Comparison of ENCODE assay signal across 8 cellular contexts in the genomic region with DNA sequence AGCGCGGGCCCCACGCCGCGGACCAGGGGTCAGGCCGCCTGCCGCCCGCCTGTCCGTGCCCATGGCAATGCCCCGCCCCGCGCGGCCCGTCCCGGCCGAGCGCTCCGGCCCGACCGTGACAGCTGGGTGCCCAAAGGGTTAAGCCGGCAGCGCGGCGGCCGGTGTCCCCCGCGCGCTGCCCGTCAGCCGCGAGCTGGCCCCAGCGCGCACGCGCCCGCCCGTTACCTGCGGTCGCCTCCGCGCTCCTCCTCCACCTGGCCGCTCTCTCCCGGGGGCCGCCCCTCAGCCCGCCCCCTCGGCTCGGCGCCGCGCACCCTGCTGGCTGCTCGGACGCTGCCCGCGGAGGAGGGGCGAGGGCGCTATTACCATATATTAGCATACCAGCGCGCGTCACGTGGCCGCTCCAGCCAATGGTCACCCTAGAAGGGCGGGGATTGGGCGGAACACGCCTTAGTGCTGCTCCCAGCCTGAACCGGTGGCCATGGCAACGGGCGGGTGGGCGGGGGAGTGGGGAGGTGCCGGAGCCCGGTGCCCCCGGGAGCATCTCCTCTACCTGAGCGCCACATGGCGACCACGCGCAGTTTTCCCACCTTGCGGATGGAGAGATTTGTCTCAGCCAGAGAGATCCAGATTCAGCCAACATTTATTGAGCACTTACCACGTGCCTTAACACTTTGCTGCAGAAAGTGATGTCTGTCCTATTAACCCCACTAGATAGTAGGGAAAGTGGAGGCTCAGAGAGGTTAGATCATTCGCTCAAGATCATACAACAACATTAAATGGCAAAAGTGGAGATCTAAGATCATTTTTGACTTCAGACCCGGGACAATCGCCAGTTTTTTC. TPM values are rescaled to one million over a fixed set of nuclear protein-coding genes. Genes with fewer than 3 reads are reported as not detected.
DNase-seq lines count a peak whose midpoint lies in the region; ATAC-seq and TF ChIP-seq lines count a peak whose summit lies in the region.

A gene with protein sequence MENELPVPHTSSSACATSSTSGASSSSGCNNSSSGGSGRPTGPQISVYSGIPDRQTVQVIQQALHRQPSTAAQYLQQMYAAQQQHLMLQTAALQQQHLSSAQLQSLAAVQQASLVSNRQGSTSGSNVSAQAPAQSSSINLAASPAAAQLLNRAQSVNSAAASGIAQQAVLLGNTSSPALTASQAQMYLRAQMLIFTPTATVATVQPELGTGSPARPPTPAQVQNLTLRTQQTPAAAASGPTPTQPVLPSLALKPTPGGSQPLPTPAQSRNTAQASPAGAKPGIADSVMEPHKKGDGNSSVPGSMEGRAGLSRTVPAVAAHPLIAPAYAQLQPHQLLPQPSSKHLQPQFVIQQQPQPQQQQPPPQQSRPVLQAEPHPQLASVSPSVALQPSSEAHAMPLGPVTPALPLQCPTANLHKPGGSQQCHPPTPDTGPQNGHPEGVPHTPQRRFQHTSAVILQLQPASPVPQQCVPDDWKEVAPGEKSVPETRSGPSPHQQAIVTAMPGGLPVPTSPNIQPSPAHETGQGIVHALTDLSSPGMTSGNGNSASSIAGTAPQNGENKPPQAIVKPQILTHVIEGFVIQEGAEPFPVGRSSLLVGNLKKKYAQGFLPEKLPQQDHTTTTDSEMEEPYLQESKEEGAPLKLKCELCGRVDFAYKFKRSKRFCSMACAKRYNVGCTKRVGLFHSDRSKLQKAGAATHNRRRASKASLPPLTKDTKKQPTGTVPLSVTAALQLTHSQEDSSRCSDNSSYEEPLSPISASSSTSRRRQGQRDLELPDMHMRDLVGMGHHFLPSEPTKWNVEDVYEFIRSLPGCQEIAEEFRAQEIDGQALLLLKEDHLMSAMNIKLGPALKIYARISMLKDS (minus strand): TSS at position 345 of the 843 bp plus-strand sequence. CDS start 55,556 bp downstream, outside the sequence.

- peak within 1 kb of the TSS; percentile 91 for H3K4me2 ChIP-seq in parathyroid adenoma (ENCODE audit: low read length)

- H3K79me2 ChIP-seq in parathyroid adenoma: no peaks in the 10 kb centered on the region

- no peaks in the 10 kb centered on the region for H3K36me3 ChIP-seq in adrenal gland (replicated peaks in 1 of 2)
- no peaks in the 10 kb centered on the region for H3K36me3 ChIP-seq in heart left ventricle
- H3K36me3 ChIP-seq in parathyroid adenoma (ENCODE audit: control insufficient read depth, insufficient read depth, low read length): no peaks in the 10 kb centered on the region
- H3K36me3 ChIP-seq in thyroid gland: no peaks in the 10 kb centered on the region

- intact Hi-C loops in T-helper 1 cell treated with Interleukin-12 subunit alpha and Interleukin-12 subunit beta and Interleukin-4 antibody, amounts not matched to agents 30 ng/mL and 1 ng/mL, for 36 hours (cut with micrococcal nuclease): loop anchor here (1.0 kb wide), 5 partner anchors 15 to 249 kb away; partner anchors contain the start of genes TRIM62 and ZSCAN20
- intact Hi-C loops in adrenal gland (cut with DNase I) (no loop called here), heart left ventricle (cut with DNase I) (loop anchor here in 2 of 10 donors (5.0 kb wide), 3 partner anchors 41 to 151 kb away; partner anchors contain the start of gene ZSCAN20 (in 1 of the 2)), thyroid gland (cut with DNase I) (loop anchor here (5.0 kb wide), 1 partner anchor 59 kb away; no protein-coding TSS in a partner anchor)

- peak; percentile 84 for ATAC-seq in HG02763 (IDR thresholded peaks at IDR 0.05; ENCODE audit: unreplicated experiment)
- ATAC-seq in heart left ventricle: peak; percentile 96 to 97 (median 97)

- no peak within 1 kb of the TSS for H3K9ac ChIP-seq in parathyroid adenoma

- H3K4me1 ChIP-seq in adrenal gland (replicated peaks in 1 of 2) (peaks cover 19 to 76% of the 10 kb centered on the region in 2 donors), heart left ventricle (peaks cover 0 to 71% (median 26%) of the 10 kb centered on the region in 12 donors), parathyroid adenoma (peaks cover 14% of the 10 kb centered on the region), thyroid gland (peaks cover 7 to 11% of the 10 kb centered on the region in 2 donors)

- H3K27ac ChIP-seq in adrenal gland: peak within 1 kb of the TSS in 4 of 5 donors; percentile 32 to 93 (median 78)
- H3K27ac ChIP-seq in heart left ventricle: peak within 1 kb of the TSS; percentile 74 to 90 (median 82)
- H3K27ac ChIP-seq in parathyroid adenoma: peak within 1 kb of the TSS; percentile 49
- H3K27ac ChIP-seq in thyroid gland: peak within 1 kb of the TSS in 1 of 3 donors; percentile 32

- peak within 1 kb of the TSS; percentile 78 for H2AFZ ChIP-seq in parathyroid adenoma

- DNase-seq in GM10266 (ENCODE audit: extremely low spot score) (peak; percentile 96), NCI-H1436 treated with DMSO at 0.1 percent for 48 hours (lab: John Stamatoyannopoulos, UW) (peak; percentile 94), adrenal gland (peak; percentile 98 to 99 (median 99)), heart left ventricle (peak; percentile 97 to 99 (median 98)), thyroid gland (peak; percentile 99 to 100)

- H3K4me3 ChIP-seq in adrenal gland: peak within 1 kb of the TSS; percentile 12 to 86 (median 56)
- H3K4me3 ChIP-seq in heart left ventricle: peak within 1 kb of the TSS; percentile 64 to 93 (median 79)
- peak within 1 kb of the TSS; percentile 70 for H3K4me3 ChIP-seq in parathyroid adenoma (ENCODE audit: low read depth, low read length)
- peak within 1 kb of the TSS; percentile 47 to 75 (median 57) for H3K4me3 ChIP-seq in thyroid gland (replicated peaks in 1 of 3)

- 2 to 12% (median 5%) methylated on average over 11 to 80 of the region's 80 CpGs for WGBS in adrenal gland, 4 donors
- whole genome bisulfite sequencing in heart left ventricle, 4 donors: 2 to 4% (median 3%) methylated on average over 41 to 80 of the region's 80 CpGs
- 5 to 8% methylated on average over 15 to 25 of the region's 80 CpGs for WGBS in thyroid gland, 2 donors

- TF ChIP-seq POLR2A in adrenal gland (IDR thresholded peaks at IDR 0.05) (peak in 1 of 2 donors; percentile 86), heart left ventricle (IDR thresholded peaks at IDR 0.05) (peak; percentile 19 to 56), thyroid gland (IDR thresholded peaks at IDR 0.05) (peak in 1 of 2 donors; percentile 83)

- no peaks in the 10 kb centered on the region for H3K27me3 ChIP-seq in adrenal gland
- H3K27me3 ChIP-seq in heart left ventricle: peaks cover 0 to 4% (median 0%) of the 10 kb centered on the region in 9 donors
- H3K27me3 ChIP-seq in parathyroid adenoma (ENCODE audit: control insufficient read depth, insufficient read depth, low read length): no peaks in the 10 kb centered on the region
- no peaks in the 10 kb centered on the region for H3K27me3 ChIP-seq in thyroid gland

- no peaks in the 10 kb centered on the region for H3K9me3 ChIP-seq in adrenal gland (replicated peaks in 1 of 3)
- no peaks in the 10 kb centered on the region for H3K9me3 ChIP-seq in heart left ventricle
- no peaks in the 10 kb centered on the region for H3K9me3 ChIP-seq in parathyroid adenoma (ENCODE audit: control insufficient read depth, low read length)
- no peaks in the 10 kb centered on the region for H3K9me3 ChIP-seq in thyroid gland

- TF ChIP-seq CTCF in GM10266 (IDR thresholded peaks at IDR 0.05; ENCODE audit: control insufficient read depth, insufficient read depth, low read depth, missing control alignments) (peak; percentile 11), adrenal gland (IDR thresholded peaks at IDR 0.05) (peak in 3 of 6 experiments; percentile 39 to 47 (median 41)), heart left ventricle (IDR thresholded peaks at IDR 0.05) (peak in 9 of 12 donors; percentile 16 to 70 (median 41)), parathyroid adenoma (IDR thresholded peaks at IDR 0.05) (peak; percentile 24), thyroid gland (IDR thresholded peaks at IDR 0.05) (peak in 3 of 6 experiments; percentile 24 to 40 (median 38))

RNA-seq across cellular contexts. Expression of the gene that starts here (rescaled TPM):
- total RNA-seq in T-helper 1 cell treated with Interleukin-12 subunit alpha and Interleukin-12 subunit beta and Interleukin-4 antibody, amounts not matched to agents 30 ng/mL and 1 ng/mL, for 36 hours: 41.4 and 42.6 TPM in 2 replicates
- total RNA-seq in adrenal gland (100 to 1,000 TPM; 100 to 164 (median 131) TPM), heart left ventricle (100 to 1,000 TPM in 4 of 9 donors, 10 to 100 TPM in 5; 86.5 to 194 (median 99.4) TPM), thyroid gland (100 to 1,000 TPM in 2 of 4 donors, 10 to 100 TPM in 2; 86.8 to 150 (median 113) TPM)
- polyA plus RNA-seq in adrenal gland (100 to 1,000 TPM in 1 of 3 donors, 10 to 100 TPM in 2; 61.5 to 104 (median 84.2) TPM), heart left ventricle (100 to 1,000 TPM in 1 of 2 donors, 10 to 100 TPM in 1; 79.7 to 118 TPM)

Comparison
In these comparisons a context has a peak if more than half of its experiments do, and no peak if none do; other contexts are left out.
1. intact Hi-C loops: an anchor here in T-helper 1 cell treated with Interleukin-12 subunit alpha and Interleukin-12 subunit beta and Interleukin-4 antibody, amounts not matched to agents 30 ng/mL and 1 ng/mL, for 36 hours (1.0 kb wide) and thyroid gland (5.0 kb wide); none called in adrenal gland.